ENCODE assay signal across 8 cellular contexts in genomic region chr9:68704804-68705635, GRCh38. TPM values are rescaled to one million over a fixed set of nuclear protein-coding genes. Genes with fewer than 3 reads are reported as not detected.
A peak's percentile ranks its signal among the peaks of the same experiment; 100 is the strongest.
DNase-seq lines count a peak whose midpoint lies in the region; ATAC-seq, FAIRE-seq and TF ChIP-seq lines count a peak whose summit lies in the region.

Gene PIP5K1B (plus strand): TSS chr9:68705240. CDS start chr9:68822615, 117,375 bp downstream.

- H3K4me3 ChIP-seq in GM08714 (ENCODE audit: low read length) (peak within 1 kb of the TSS; percentile 75), SJCRH30 (peak within 1 kb of the TSS; percentile 92), mammary epithelial cell (replicated peaks in 1 of 3; ENCODE audit: insufficient read depth in 1 of 3, low read depth in 2 of 3, low read length in 3 of 3) (peak within 1 kb of the TSS in 2 of 3 experiments; percentile 42 to 51), keratinocyte (ENCODE audit: control insufficient read depth in 2 of 3, extremely low read depth in 1 of 3, insufficient read depth in 2 of 3, low read depth in 1 of 3, low read length in 3 of 3) (peak within 1 kb of the TSS; percentile 35 to 43 (median 40)), skin epidermis (peak within 1 kb of the TSS; percentile 35 to 65 (median 54))

- no peaks in the 10 kb centered on the region for H3K4me1 ChIP-seq in SJCRH30
- peaks cover 9% of the 10 kb centered on the region for H3K4me1 ChIP-seq in mammary epithelial cell (ENCODE audit: insufficient read depth, low read length)
- H3K4me1 ChIP-seq in keratinocyte (ENCODE audit: control insufficient read depth, extremely low read depth, insufficient read depth, low read length) = no peaks in the 10 kb centered on the region

- no peaks in the 10 kb centered on the region for H3K9me3 Mint-ChIP-seq in IgD-negative memory B cell

- intact Hi-C loops in mammary epithelial cell (cut with micrococcal nuclease) = no loop called here

- no peak for FAIRE-seq in keratinocyte (lab: Jason Lieb, UNC)

- H3K4me1 Mint-ChIP-seq in IgD-negative memory B cell = peaks cover 28 to 42% (median 36%) of the 10 kb centered on the region in 3 donors

- no peaks in the 10 kb centered on the region for H3K36me3 Mint-ChIP-seq in IgD-negative memory B cell

- no peaks in the 10 kb centered on the region for H3K27me3 Mint-ChIP-seq in IgD-negative memory B cell

- no peaks in the 10 kb centered on the region for H3K36me3 ChIP-seq in SJCRH30
- H3K36me3 ChIP-seq in mammary epithelial cell (ENCODE audit: insufficient read depth, low read length) = no peaks in the 10 kb centered on the region
- H3K36me3 ChIP-seq in keratinocyte (ENCODE audit: control insufficient read depth in 2 of 2, extremely low read depth in 1 of 2, insufficient read depth in 2 of 2, low read length in 2 of 2) = no peaks in the 10 kb centered on the region

- 2% methylated on average over 15 of the region's 99 CpGs for WGBS in mammary epithelial cell (ENCODE audit: low coverage, missing lambda C conversion rate)

- H3K9me3 ChIP-seq in SJCRH30 (replicated peaks) (no peaks in the 10 kb centered on the region), mammary epithelial cell (replicated peaks; ENCODE audit: insufficient read depth, low read length) (no peaks in the 10 kb centered on the region), keratinocyte (ENCODE audit: control insufficient read depth, low read depth, low read length) (no peaks in the 10 kb centered on the region)

- H3K27ac ChIP-seq in SJCRH30 (no peak within 1 kb of the TSS), mammary epithelial cell (ENCODE audit: insufficient read depth, low read depth, low read length) (no peak within 1 kb of the TSS), keratinocyte (ENCODE audit: control insufficient read depth, insufficient read depth, low read length) (no peak within 1 kb of the TSS), skin epidermis (peak within 1 kb of the TSS in 4 of 21 experiments; percentile 9 to 74 (median 52))

- no peaks in the 10 kb centered on the region for H4K20me1 ChIP-seq in mammary epithelial cell (ENCODE audit: insufficient read depth, low read length)
- H4K20me1 ChIP-seq in keratinocyte (ENCODE audit: control insufficient read depth, extremely low read depth, insufficient read depth, low read length) = no peaks in the 10 kb centered on the region

- H3K27me3 ChIP-seq in SJCRH30 (peaks cover 40% of the 10 kb centered on the region), mammary epithelial cell (ENCODE audit: insufficient read depth, low read length) (peaks cover 24% of the 10 kb centered on the region), keratinocyte (ENCODE audit: control insufficient read depth, extremely low read depth, insufficient read depth, low read length) (peaks cover 45% of the 10 kb centered on the region)

- H2AFZ ChIP-seq in mammary epithelial cell (ENCODE audit: low read depth, low read length) = peak within 1 kb of the TSS; percentile 56
- no peak within 1 kb of the TSS for H2AFZ ChIP-seq in keratinocyte (ENCODE audit: control insufficient read depth, low read length)

- H3K79me2 ChIP-seq in mammary epithelial cell (ENCODE audit: insufficient read depth, low read length) (no peaks in the 10 kb centered on the region), keratinocyte (ENCODE audit: control insufficient read depth, insufficient read depth, low read length) (no peaks in the 10 kb centered on the region)

- peak within 1 kb of the TSS; percentile 34 to 88 (median 65) for H3K27ac Mint-ChIP-seq in IgD-negative memory B cell

- H3K4me2 ChIP-seq in mammary epithelial cell (ENCODE audit: insufficient read depth, low read depth, low read length) (peak within 1 kb of the TSS; percentile 88), keratinocyte (ENCODE audit: control insufficient read depth, extremely low read depth, insufficient read depth, low read depth, low read length) (peak within 1 kb of the TSS; percentile 45)

- in situ Hi-C loops in mammary epithelial cell (cut with MboI; ENCODE audit: low sequenced_read_pairs in 2 of 2) = no loop called here

- H3K9ac ChIP-seq in mammary epithelial cell (ENCODE audit: insufficient read depth, low read length) = no peak within 1 kb of the TSS
- H3K9ac ChIP-seq in keratinocyte (ENCODE audit: control insufficient read depth, extremely low read depth, insufficient read depth, low read length) = no peak within 1 kb of the TSS

- H3K4me3 Mint-ChIP-seq in IgD-negative memory B cell = peak within 1 kb of the TSS; percentile 88 to 98 (median 94)

- no peaks in the 10 kb centered on the region for H3K9me1 ChIP-seq in keratinocyte (ENCODE audit: control insufficient read depth, extremely low read depth, insufficient read depth, low read length)

- dilution Hi-C loops in mammary epithelial cell (cut with HindIII; ENCODE audit: low sequenced_read_pairs) (no loop called here), keratinocyte (cut with MboI; ENCODE audit: extremely low pct_ligation_motif_present, low sequenced_read_pairs) (no loop called here)

- CTCF ChIA-PET in mammary epithelial cell (lab: Charles Lee; ENCODE audit: low non-redundant PET) = no interaction called here

- peak; percentile 68 for ATAC-seq in GM21529 (IDR thresholded peaks at IDR 0.05; ENCODE audit: unreplicated experiment)

- DNase-seq in SJCRH30 (peak; percentile 84 to 86), mammary epithelial cell (peak; percentile 60), keratinocyte (ENCODE audit: low read depth, low spot score) (no peak), OCI-M2 (lab: John Stamatoyannopoulos, UW; ENCODE audit: unreplicated experiment) (no peak)

- TF ChIP-seq CTCF in mammary epithelial cell (conservative IDR thresholded peaks at IDR 0.05 in 1 of 2, IDR thresholded peaks at IDR 0.05 in 1 of 2; ENCODE audit: extremely low read depth in 1 of 2, insufficient read depth in 1 of 2, low read depth in 1 of 2, low read length in 2 of 2) = no peak
- no peak for TF ChIP-seq CTCF in keratinocyte (optimal IDR thresholded peaks at IDR 0.05 in 1 of 3, IDR thresholded peaks at IDR 0.05 in 1 of 3, conservative IDR thresholded peaks at IDR 0.05 in 1 of 3; ENCODE audit: extremely low read depth in 1 of 3, insufficient read depth in 2 of 3, low read length in 3 of 3)

- no TSS peak for BruUV-seq in mammary epithelial cell (replicated peaks; lab: Mats Ljungman, UMichigan)

RNA-seq across cellular contexts. Expression of gene PIP5K1B, which starts in this region (rescaled TPM):
- polyA plus RNA-seq in IgD-negative memory B cell = 5.0 TPM
- total RNA-seq in SJCRH30 (2014; rRNA removed; shearing (Covaris generic)) = 0.18 and 0.36 TPM in 2 replicates
- under 1 TPM in 1 of 2 donors, not detected in 1; 0.17 TPM for total RNA-seq in mammary epithelial cell
- not detected for polyA plus RNA-seq in mammary epithelial cell
- polyA minus RNA-seq in mammary epithelial cell = not detected
- polyA plus RNA-seq in keratinocyte = 0.04 to 0.05 TPM in 2 of 3 replicates, not detected in the other
- not detected for polyA plus RNA-seq in keratinocyte (2011; ENCODE audit: low read depth)
- polyA plus RNA-seq in keratinocyte (2011; cell fraction: cytosol; rRNA removed) = 0.05 and 0.06 TPM in 2 replicates
- 0.06 TPM in 1 of 2 replicates, not detected in the other for polyA plus RNA-seq in keratinocyte (2011; cell fraction: nucleus; rRNA removed)
- 0.27 TPM in 1 of 2 replicates, not detected in the other for polyA plus RNA-seq in keratinocyte (2012; ENCODE audit: low replicate concordance)
- 0.13 TPM in 1 of 3 replicates, not detected in the others for polyA minus RNA-seq in keratinocyte
- not detected for polyA minus RNA-seq in keratinocyte (2011; cell fraction: cytosol; rRNA and poly(A)+ RNA removed)
- 0.31 TPM in 1 of 2 replicates, not detected in the other for polyA minus RNA-seq in keratinocyte (2011; cell fraction: nucleus; rRNA and poly(A)+ RNA removed)

Comparison
In these comparisons a context has a peak if more than half of its experiments do, and no peak if none do; other contexts are left out.
1. Peak in DNase-seq and H3K4me3 ChIP-seq in SJCRH30; RNA of the gene not detected or under 1 TPM.
2. Peak in DNase-seq, H3K4me3 ChIP-seq and H3K4me2 ChIP-seq in mammary epithelial cell; RNA of the gene not detected or under 1 TPM.
3. H3K4me3 ChIP-seq: peak in every context shown above with its lines; median percentile 92 in SJCRH30; 75 in GM08714; 54 in skin epidermis; 46 in mammary epithelial cell; 40 in keratinocyte.